In the genomic region with DNA sequence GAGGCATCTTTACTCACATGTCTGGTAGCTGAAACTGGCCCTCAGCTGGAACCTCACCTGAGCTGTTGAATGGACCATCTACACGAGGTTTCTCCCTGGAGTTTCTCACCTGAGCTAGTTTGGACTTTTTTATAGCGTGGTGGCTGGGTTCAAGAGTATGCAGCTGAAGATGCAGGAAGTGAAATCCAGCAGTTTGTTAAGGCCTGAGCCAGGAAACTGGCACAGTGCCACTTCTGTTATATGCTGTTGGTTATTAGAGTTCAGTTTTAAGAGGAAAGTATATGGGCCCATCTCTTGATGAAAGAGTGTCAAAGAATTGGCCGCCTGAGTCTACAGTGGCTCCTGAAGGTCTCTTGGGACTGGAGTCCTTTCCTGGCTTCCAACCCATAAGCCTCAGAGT, we compare ENCODE assay signal across 23 cellular contexts. TPM values are rescaled to one million over a fixed set of nuclear protein-coding genes. Genes with fewer than 3 reads are reported as not detected.
A peak's percentile ranks its signal among the peaks of the same experiment; 100 is the strongest.
DNase-seq lines count a peak whose midpoint lies in the region; ATAC-seq and TF ChIP-seq lines count a peak whose summit lies in the region.
"Had no signal": no experiment of that assay in that cellular context is flagged by ENCODE, and none has a peak within 500 bp of the region (broad histone marks: within the 10 kb centered on the region; RNA-seq: fewer than 3 reads in every experiment).

No MANE protein-coding gene starts in this region.

- H3K27ac Mint-ChIP-seq in activated naive CD8-positive, alpha-beta T cell treated with anti-CD3 and anti-CD28 coated beads for 36 hours, result no peak overlapping the region
- H3K27ac Mint-ChIP-seq: CD4-positive, alpha-beta T cell; IgD-negative memory B cell; T-helper 17 cell had no signal

- no peak overlapping the region for H3K9ac ChIP-seq in BLaER1

- H3K9me3 Mint-ChIP-seq in activated naive CD8-positive, alpha-beta T cell treated with anti-CD3 and anti-CD28 coated beads for 36 hours, result no peaks in the 10 kb centered on the region
- H3K9me3 Mint-ChIP-seq: CD4-positive, alpha-beta T cell; IgD-negative memory B cell had no signal

- H3K27me3 Mint-ChIP-seq in activated naive CD8-positive, alpha-beta T cell treated with anti-CD3 and anti-CD28 coated beads for 36 hours, result no peaks in the 10 kb centered on the region
- H3K27me3 Mint-ChIP-seq: CD4-positive, alpha-beta T cell; IgD-negative memory B cell had no signal

- H3K4me1 ChIP-seq in BLaER1, result peaks cover 7% of the 10 kb centered on the region
- H3K4me1 ChIP-seq: HAP-1, SJCRH30 had no signal

- H3K27ac ChIP-seq in BLaER1 (no peak overlapping the region), coronary artery (no peak overlapping the region)
- H3K27ac ChIP-seq: HL-60, SJCRH30 had no signal

- no peaks in the 10 kb centered on the region for H3K36me3 Mint-ChIP-seq in activated naive CD8-positive, alpha-beta T cell treated with anti-CD3 and anti-CD28 coated beads for 36 hours
- H3K36me3 Mint-ChIP-seq: IgD-negative memory B cell had no signal

- no peak overlapping the region for H3K4me3 ChIP-seq in BLaER1
- no peak overlapping the region for H3K4me3 ChIP-seq in coronary artery
- H3K4me3 ChIP-seq: HAP-1, SJCRH30 had no signal

- TF ChIP-seq CTCF in coronary artery (IDR thresholded peaks at IDR 0.05), result no peak

- DNase-seq in DMS153 (lab: John Stamatoyannopoulos, UW) (peak; percentile 37), NCI-H69 (lab: John Stamatoyannopoulos, UW) (peak; percentile 30), dermis blood vessel endothelial cell (peak; percentile 56), C1 segment of cervical spinal cord (lab: John Stamatoyannopoulos, UW) (no peak), coronary artery (ENCODE audit: low spot score) (no peak)
- no peak for DNase-seq in activated naive CD8-positive, alpha-beta T cell treated with anti-CD3 and anti-CD28 coated beads for 36 hours
- DNase-seq: ACHN; AML-193; CD4-positive, alpha-beta T cell; EL; NCI-H1048; NCI-H146; NCI-H2081; NCI-H2227 treated with DMSO at 0.1 percent for 48 hours; NCI-H526; NK-92 treated with Interleukin-12 subunit alpha and Interleukin-12 subunit beta, amount 100 ng/mL, for 24 hours; SJCRH30; T-helper 17 cell had no signal

- ATAC-seq in HG02970 (IDR thresholded peaks at IDR 0.05; ENCODE audit: low FRiP score, unreplicated experiment), result no peak
- ATAC-seq: T-helper 17 cell had no signal

- no peaks in the 10 kb centered on the region for H3K27me3 ChIP-seq in BLaER1
- H3K27me3 ChIP-seq: SJCRH30 had no signal

- H4K20me1 ChIP-seq in BLaER1, result no peaks in the 10 kb centered on the region

- H3K4me2 ChIP-seq in BLaER1, result peak overlapping the region; percentile 24; the same call in 1 of the 2 replicates

- H3K4me1 Mint-ChIP-seq in activated naive CD8-positive, alpha-beta T cell treated with anti-CD3 and anti-CD28 coated beads for 36 hours, result no peaks in the 10 kb centered on the region
- H3K4me1 Mint-ChIP-seq: T-helper 17 cell had no signal

- H3K36me3 ChIP-seq in BLaER1, result no peaks in the 10 kb centered on the region
- H3K36me3 ChIP-seq: HAP-1, SJCRH30 had no signal

- H3K4me3 Mint-ChIP-seq in activated naive CD8-positive, alpha-beta T cell treated with anti-CD3 and anti-CD28 coated beads for 36 hours, result no peak overlapping the region
- H3K4me3 Mint-ChIP-seq: CD4-positive, alpha-beta T cell; IgD-negative memory B cell; T-helper 17 cell had no signal

- no peaks in the 10 kb centered on the region for H3K9me3 ChIP-seq in BLaER1
- H3K9me3 ChIP-seq: HAP-1, SJCRH30 had no signal

RNA-seq across cellular contexts. Expression of a gene that starts 35.6 kb away (rescaled TPM):
- 0.19 and 0.34 TPM in 2 replicates for total RNA-seq in dermis blood vessel endothelial cell
- not detected for total RNA-seq in activated naive CD8-positive, alpha-beta T cell treated with anti-CD3 and anti-CD28 coated beads for 36 hours
- total RNA-seq: CD4-positive, alpha-beta T cell; T-helper 17 cell had no signal

Comparison
In these comparisons a context has a peak if more than half of its experiments do, and no peak if none do; other contexts are left out.
1. DNase-seq: peak in DMS153 (single experiment), NCI-H69 (single experiment) and dermis blood vessel endothelial cell (single experiment); none in activated naive CD8-positive, alpha-beta T cell treated with anti-CD3 and anti-CD28 coated beads for 36 hours (single experiment), C1 segment of cervical spinal cord (0 of 14) and coronary artery (single experiment).